In the genomic region with DNA sequence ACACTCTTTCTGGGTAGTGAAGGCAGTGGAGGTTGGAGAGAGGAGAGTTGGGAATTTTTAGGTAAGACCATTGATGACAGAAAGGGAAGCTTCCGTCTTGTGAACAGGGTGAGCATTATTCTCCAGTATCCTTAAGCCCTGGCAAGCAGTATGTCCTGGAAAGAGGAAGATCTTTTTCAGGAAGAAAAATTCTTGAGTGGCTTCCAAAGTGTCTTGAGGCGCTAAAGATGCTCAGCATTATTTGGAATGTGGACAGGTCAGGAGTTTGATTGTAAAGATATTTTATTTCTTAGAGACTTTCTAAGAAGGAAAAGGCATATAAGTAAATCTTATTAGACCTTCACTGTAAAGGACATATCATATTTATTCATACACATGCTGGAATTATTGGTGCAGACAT, we compare ENCODE assay signal across 29 cellular contexts.
"Had no signal": no experiment of that assay in that cellular context is flagged by ENCODE, and none has a peak within 500 bp of the region (broad histone marks: within the 10 kb centered on the region; RNA-seq: fewer than 3 reads in every experiment).

No MANE protein-coding gene starts in this region.

- DNase-seq: activated CD4-positive, alpha-beta memory T cell treated with anti-CD3 and anti-CD28 coated beads for 36 hours; activated CD4-positive, alpha-beta T cell treated with anti-CD3 and anti-CD28 coated beads for 36 hours; activated CD4-positive, alpha-beta T cell treated with anti-CD3 and anti-CD28 coated beads, Interleukin-2, amount 10 ng/mL, durations not matched to agents 24 days and 14 days; activated CD4-positive, CD25-positive, alpha-beta regulatory T cell; activated CD4-positive, CD25-positive, alpha-beta regulatory T cell treated with anti-CD3 and anti-CD28 coated beads, Interleukin-2, amount 50 U/mL, for 72 hours; activated CD8-positive, alpha-beta T cell treated with anti-CD3 and anti-CD28 coated beads, Interleukin-2, amount 10 ng/mL, durations not matched to agents 7 days and 5 days; activated effector memory CD4-positive, alpha-beta T cell treated with anti-CD3 and anti-CD28 coated beads, Interleukin-2, amount 50 U/mL, for 16 hours; activated naive CD4-positive, alpha-beta T cell treated with anti-CD3 and anti-CD28 coated beads for 36 hours; activated naive CD8-positive, alpha-beta T cell treated with anti-CD3 and anti-CD28 coated beads for 36 hours; activated naive CD8-positive, alpha-beta T cell treated with anti-CD3 and anti-CD28 coated beads, Interleukin-2, amount 50 U/mL, for 24 hours; activated T-cell treated with anti-CD3 and anti-CD28 coated beads, Interleukin-2, amount 50 U/mL, for 4 hours; adrenal gland; amygdala; aorta; body of pancreas; caudate nucleus; cortex of kidney; dermis blood vessel endothelial cell; effector CD4-positive, alpha-beta T cell; effector memory CD8-positive, alpha-beta T cell; esophagus squamous epithelium; foreskin melanocyte; heart right ventricle; T-helper 2 cell had no signal

- H3K36me3 ChIP-seq: adrenal gland, esophagus squamous epithelium, gastroesophageal sphincter, heart right ventricle had no signal

- H3K4me3 ChIP-seq: adrenal gland, body of pancreas, esophagus squamous epithelium, gastroesophageal sphincter, heart right ventricle, hepatocyte had no signal

- H3K27me3 Mint-ChIP-seq: activated CD4-positive, alpha-beta memory T cell treated with anti-CD3 and anti-CD28 coated beads for 36 hours; activated CD4-positive, alpha-beta T cell treated with anti-CD3 and anti-CD28 coated beads for 36 hours; activated CD4-positive, alpha-beta T cell treated with anti-CD3 and anti-CD28 coated beads, Interleukin-2, amount 10 ng/mL, durations not matched to agents 24 days and 14 days; activated naive CD4-positive, alpha-beta T cell treated with anti-CD3 and anti-CD28 coated beads, Interleukin-2, amount 50 U/mL, for 24 hours; activated naive CD8-positive, alpha-beta T cell treated with anti-CD3 and anti-CD28 coated beads for 36 hours; activated naive CD8-positive, alpha-beta T cell treated with anti-CD3 and anti-CD28 coated beads, Interleukin-2, amount 50 U/mL, for 24 hours; effector memory CD8-positive, alpha-beta T cell had no signal

- H3K4me1 Mint-ChIP-seq: activated CD4-positive, alpha-beta T cell treated with anti-CD3 and anti-CD28 coated beads, Interleukin-2, amount 10 ng/mL, durations not matched to agents 24 days and 14 days; activated naive CD4-positive, alpha-beta T cell treated with anti-CD3 and anti-CD28 coated beads, Interleukin-2, amount 50 U/mL, for 24 hours; activated naive CD8-positive, alpha-beta T cell treated with anti-CD3 and anti-CD28 coated beads for 36 hours; activated naive CD8-positive, alpha-beta T cell treated with anti-CD3 and anti-CD28 coated beads, Interleukin-2, amount 50 U/mL, for 24 hours had no signal

- ATAC-seq: activated CD4-positive, alpha-beta T cell treated with anti-CD3 and anti-CD28 coated beads for 36 hours; activated CD8-positive, alpha-beta T cell treated with anti-CD3 and anti-CD28 coated beads, Interleukin-2, amount 10 ng/mL, durations not matched to agents 7 days and 5 days; activated naive CD8-positive, alpha-beta T cell treated with anti-CD3 and anti-CD28 coated beads, Interleukin-2, amount 50 U/mL, for 24 hours; activated T-cell treated with anti-CD3 and anti-CD28 coated beads, Interleukin-2, amount 50 U/mL, for 4 hours; body of pancreas; effector memory CD8-positive, alpha-beta T cell; gastroesophageal sphincter had no signal

- H3K27ac ChIP-seq: adrenal gland, body of pancreas, epithelial cell of prostate, esophagus squamous epithelium, gastroesophageal sphincter, heart right ventricle, hepatocyte had no signal

- H3K9me3 ChIP-seq: adrenal gland, body of pancreas, esophagus squamous epithelium, gastroesophageal sphincter, heart right ventricle had no signal

- H3K27me3 ChIP-seq: adrenal gland, body of pancreas, esophagus squamous epithelium, gastroesophageal sphincter, heart right ventricle, hepatocyte had no signal

- H3K4me1 ChIP-seq: adrenal gland, body of pancreas, esophagus squamous epithelium, gastroesophageal sphincter, heart right ventricle had no signal

- H3K27ac Mint-ChIP-seq: activated CD4-positive, alpha-beta memory T cell treated with anti-CD3 and anti-CD28 coated beads for 36 hours; activated CD4-positive, alpha-beta T cell treated with anti-CD3 and anti-CD28 coated beads for 36 hours; activated CD4-positive, alpha-beta T cell treated with anti-CD3 and anti-CD28 coated beads, Interleukin-2, amount 10 ng/mL, durations not matched to agents 24 days and 14 days; activated CD8-positive, alpha-beta T cell treated with anti-CD3 and anti-CD28 coated beads, Interleukin-2, amount 10 ng/mL, durations not matched to agents 7 days and 5 days; activated naive CD4-positive, alpha-beta T cell treated with anti-CD3 and anti-CD28 coated beads for 36 hours; activated naive CD4-positive, alpha-beta T cell treated with anti-CD3 and anti-CD28 coated beads, Interleukin-2, amount 50 U/mL, for 24 hours; activated naive CD8-positive, alpha-beta T cell treated with anti-CD3 and anti-CD28 coated beads for 36 hours; activated naive CD8-positive, alpha-beta T cell treated with anti-CD3 and anti-CD28 coated beads, Interleukin-2, amount 50 U/mL, for 24 hours; activated T-helper 2 cell treated with anti-CD3 and anti-CD28 coated beads, Interferon-gamma antibody, Interleukin-2, Interleukin-4, amounts not matched to agents 10 μg/mL and 5 μg/mL and 100 μg/mL, durations not matched to agents 14 hours and 24 hours and 36 hours; effector memory CD8-positive, alpha-beta T cell had no signal

- H3K9me3 Mint-ChIP-seq: activated CD4-positive, alpha-beta memory T cell treated with anti-CD3 and anti-CD28 coated beads for 36 hours; activated CD4-positive, alpha-beta T cell treated with anti-CD3 and anti-CD28 coated beads, Interleukin-2, amount 10 ng/mL, durations not matched to agents 24 days and 14 days; activated naive CD4-positive, alpha-beta T cell treated with anti-CD3 and anti-CD28 coated beads for 36 hours; activated naive CD4-positive, alpha-beta T cell treated with anti-CD3 and anti-CD28 coated beads, Interleukin-2, amount 50 U/mL, for 24 hours; activated naive CD8-positive, alpha-beta T cell treated with anti-CD3 and anti-CD28 coated beads for 36 hours; activated naive CD8-positive, alpha-beta T cell treated with anti-CD3 and anti-CD28 coated beads, Interleukin-2, amount 50 U/mL, for 24 hours; activated T-cell treated with anti-CD3 and anti-CD28 coated beads, Interleukin-2, amount 50 U/mL, for 4 hours; activated T-helper 2 cell treated with anti-CD3 and anti-CD28 coated beads, Interferon-gamma antibody, Interleukin-2, Interleukin-4, amounts not matched to agents 10 μg/mL and 5 μg/mL and 100 μg/mL, durations not matched to agents 14 hours and 24 hours and 36 hours; effector memory CD8-positive, alpha-beta T cell had no signal

- H3K4me3 Mint-ChIP-seq: activated CD4-positive, alpha-beta memory T cell treated with anti-CD3 and anti-CD28 coated beads for 36 hours; activated CD4-positive, alpha-beta T cell treated with anti-CD3 and anti-CD28 coated beads for 36 hours; activated CD4-positive, alpha-beta T cell treated with anti-CD3 and anti-CD28 coated beads, Interleukin-2, amount 10 ng/mL, durations not matched to agents 24 days and 14 days; activated CD8-positive, alpha-beta T cell treated with anti-CD3 and anti-CD28 coated beads, Interleukin-2, amount 10 ng/mL, durations not matched to agents 7 days and 5 days; activated naive CD4-positive, alpha-beta T cell treated with anti-CD3 and anti-CD28 coated beads for 36 hours; activated naive CD4-positive, alpha-beta T cell treated with anti-CD3 and anti-CD28 coated beads, Interleukin-2, amount 50 U/mL, for 24 hours; activated naive CD8-positive, alpha-beta T cell treated with anti-CD3 and anti-CD28 coated beads for 36 hours; activated naive CD8-positive, alpha-beta T cell treated with anti-CD3 and anti-CD28 coated beads, Interleukin-2, amount 50 U/mL, for 24 hours; activated T-cell treated with anti-CD3 and anti-CD28 coated beads, Interleukin-2, amount 50 U/mL, for 4 hours; effector memory CD8-positive, alpha-beta T cell had no signal

- H3K36me3 Mint-ChIP-seq: activated CD4-positive, alpha-beta memory T cell treated with anti-CD3 and anti-CD28 coated beads for 36 hours; activated naive CD4-positive, alpha-beta T cell treated with anti-CD3 and anti-CD28 coated beads, Interleukin-2, amount 50 U/mL, for 24 hours; activated naive CD8-positive, alpha-beta T cell treated with anti-CD3 and anti-CD28 coated beads for 36 hours had no signal
